Comparison of ENCODE assay signal across 8 cellular contexts in genomic region chr15:67967871-67968423, GRCh38.
DNase-seq lines count a peak whose midpoint lies in the region; ATAC-seq, FAIRE-seq and TF ChIP-seq lines count a peak whose summit lies in the region.

No MANE protein-coding gene starts in this region.

- in situ Hi-C loops in K562 (cut with MboI), result no loop called here
- in situ Hi-C loops in gastrocnemius medialis (cut with MboI; ENCODE audit: low sequenced_read_pairs in 4 of 4), result no loop called here

- ATAC-seq in K562, result peak; percentile 91
- peak; percentile 30 to 65 for ATAC-seq in gastrocnemius medialis
- no peak for ATAC-seq in GM18858 (IDR thresholded peaks at IDR 0.05; ENCODE audit: unreplicated experiment)

- FAIRE-seq in K562 (lab: Jason Lieb, UNC), result peak; percentile 75

- H3K9me1 ChIP-seq in K562 (ENCODE audit: control insufficient read depth, insufficient read depth, low read length), result no peaks in the 10 kb centered on the region

- H3K9me3 ChIP-seq in BE2C, result no peaks in the 10 kb centered on the region
- no peaks in the 10 kb centered on the region for H3K9me3 ChIP-seq in K562 (replicated peaks; ENCODE audit: control insufficient read depth, insufficient read depth, low read depth, low read length)
- no peaks in the 10 kb centered on the region for H3K9me3 ChIP-seq in iPS-18a (ENCODE audit: control insufficient read depth, low read depth, low read length)
- H3K9me3 ChIP-seq in gastrocnemius medialis, result no peaks in the 10 kb centered on the region

- TF ChIP-seq POLR2A in K562 (conservative IDR thresholded peaks at IDR 0.05) (no peak), gastrocnemius medialis (IDR thresholded peaks at IDR 0.05) (no peak)

- BruUV-seq in K562 (replicated peaks; lab: Mats Ljungman, UMichigan), result no TSS peak

- H3K27ac ChIP-seq in K562 (ENCODE audit: extremely low read depth, low read depth, low read length), result no peak overlapping the region
- H3K27ac ChIP-seq in iPS-18a (ENCODE audit: low read length), result no peak overlapping the region
- H3K27ac ChIP-seq in gastrocnemius medialis, result no peak overlapping the region

- no peak for TF ChIP-seq RAD21 in K562 (CRISPR knock-in tag; conservative IDR thresholded peaks at IDR 0.05 in 1 of 2, IDR thresholded peaks at IDR 0.05 in 1 of 2)

- POLR2A ChIA-PET in K562 (lab: Yijun Ruan, JAX), result interaction anchor here (0.6 to 0.9 kb wide), 3 partner anchors 11 to 502 kb away, joined by 3 read pairs; no protein-coding TSS in a partner anchor

- H3K27me3 ChIP-seq in BE2C (no peaks in the 10 kb centered on the region), K562 (ENCODE audit: control insufficient read depth in 2 of 2, insufficient read depth in 2 of 2, low read length in 2 of 2) (no peaks in the 10 kb centered on the region; a peak in 1 of 5 replicates), iPS-18a (ENCODE audit: control insufficient read depth, insufficient read depth, low read length) (no peaks in the 10 kb centered on the region), gastrocnemius medialis (no peaks in the 10 kb centered on the region)

- peak overlapping the region; percentile 84 for H2AFZ ChIP-seq in K562 (ENCODE audit: low read depth, low read length)

- no peak for TF ChIP-seq EP300 in K562 (IDR thresholded peaks at IDR 0.05; ENCODE audit: low read length)

- H3K4me3 ChIP-seq in BE2C (ENCODE audit: low read depth, low read length), result peak overlapping the region; percentile 75
- peak overlapping the region; percentile 30 for H3K4me3 ChIP-seq in K562
- peak overlapping the region; percentile 74 for H3K4me3 ChIP-seq in iPS-18a (ENCODE audit: low read length)
- peak overlapping the region; percentile 31 to 58 (median 42) for H3K4me3 ChIP-seq in gastrocnemius medialis

- H3K4me1 ChIP-seq in BE2C, result peaks cover 9% of the 10 kb centered on the region
- peaks cover 7 to 8% of the 10 kb centered on the region in 2 experiments; a peak in 3 of 5 replicates for H3K4me1 ChIP-seq in K562 (replicated peaks in 1 of 2; ENCODE audit: control insufficient read depth in 2 of 2, insufficient read depth in 2 of 2, low read length in 2 of 2)
- H3K4me1 ChIP-seq in iPS-18a (ENCODE audit: control insufficient read depth, low read depth, low read length), result peaks cover 16% of the 10 kb centered on the region
- H3K4me1 ChIP-seq in gastrocnemius medialis, result peaks cover 3 to 12% of the 10 kb centered on the region in 2 donors

- DNase-seq in BE2C (peak; percentile 89), GM20000 (ENCODE audit: low spot score) (peak; percentile 56), NCI-H524 (lab: John Stamatoyannopoulos, UW) (peak; percentile 94 to 95), K562 (ENCODE audit: extremely low read depth in 1 of 4, low spot score in 3 of 4) (peak; percentile 59 to 74 (median 68)), gastrocnemius medialis (peak; percentile 26 to 36), T-helper 9 cell (no peak)

- peak overlapping the region; percentile 74 for H3K4me2 ChIP-seq in K562 (ENCODE audit: insufficient read depth, low read length)

- WGBS in K562 (ENCODE audit: insufficient coverage, low coverage, missing lambda C conversion rate), result 15% methylated on average over 30 of the region's 30 CpGs

- H3K9ac ChIP-seq in K562 (ENCODE audit: insufficient read depth in 1 of 2, low read depth in 2 of 2, low read length in 2 of 2) (peak overlapping the region in 1 of 2 experiments; percentile 83; a peak in 3 of 4 replicates), iPS-18a (ENCODE audit: low read length) (peak overlapping the region; percentile 38)

- H4K20me1 ChIP-seq in K562 (replicated peaks; ENCODE audit: control insufficient read depth, insufficient read depth, low read length), result no peaks in the 10 kb centered on the region

- TF ChIP-seq CTCF in BE2C (IDR thresholded peaks at IDR 0.05; ENCODE audit: low read depth, low read length) (no peak), GM20000 (IDR thresholded peaks at IDR 0.05; ENCODE audit: extremely low read depth, missing control alignments) (no peak), K562 (IDR thresholded peaks at IDR 0.05 in 2 of 3, conservative IDR thresholded peaks at IDR 0.05 in 1 of 3; ENCODE audit: insufficient read depth in 2 of 3, low read depth in 1 of 3, low read length in 3 of 3) (no peak), gastrocnemius medialis (IDR thresholded peaks at IDR 0.05 in 4 of 5, conservative IDR thresholded peaks at IDR 0.05 in 1 of 5) (no peak)

- CTCF ChIA-PET in K562 (lab: Yijun Ruan, JAX; ENCODE audit: low intra/inter-chr PET ratio), result no interaction called here

- intact Hi-C loops in K562 (cut with micrococcal nuclease), result no loop called here
- intact Hi-C loops in gastrocnemius medialis (cut with DNase I; ENCODE audit: low total_unique reads), result no loop called here

- H3K36me3 ChIP-seq in BE2C, result no peaks in the 10 kb centered on the region
- no peaks in the 10 kb centered on the region for H3K36me3 ChIP-seq in K562 (ENCODE audit: control insufficient read depth, insufficient read depth, low read length)
- no peaks in the 10 kb centered on the region for H3K36me3 ChIP-seq in iPS-18a (ENCODE audit: control insufficient read depth, low read depth, low read length)
- H3K36me3 ChIP-seq in gastrocnemius medialis, result no peaks in the 10 kb centered on the region

- no peaks in the 10 kb centered on the region for H3K79me2 ChIP-seq in K562 (ENCODE audit: control insufficient read depth, insufficient read depth, low read length)

TF ChIP-seq in K562, 482 proteins besides CTCF, POLR2A, EP300 and RAD21 (continues in another document):
- TF ChIP-seq RFX1 (IDR thresholded peaks at IDR 0.05) (peak; percentile 95), TAF9B (IDR thresholded peaks at IDR 0.05; ENCODE audit: partially characterized antibody) (no peak), HNRNPL (IDR thresholded peaks at IDR 0.05; ENCODE audit: low read depth, low read length) (no peak), PTBP1 (IDR thresholded peaks at IDR 0.05; ENCODE audit: low read depth, low read length) (no peak), ZNF707 (CRISPR knock-in tag; conservative IDR thresholded peaks at IDR 0.05) (no peak), CBFB (CRISPR knock-in tag; IDR thresholded peaks at IDR 0.05) (no peak), NFXL1 (CRISPR knock-in tag; IDR thresholded peaks at IDR 0.05) (no peak), SNIP1 (IDR thresholded peaks at IDR 0.05; ENCODE audit: low read depth) (no peak), PKNOX1 (IDR thresholded peaks at IDR 0.05) (0 out of 2 replicates have a peak, but pooled peaks have one; percentile 18), MAZ (CRISPR knock-in tag; conservative IDR thresholded peaks at IDR 0.05 in 1 of 2, IDR thresholded peaks at IDR 0.05 in 1 of 2) (peak; percentile 34 to 59; a peak in 2 of 4 replicates), EGR1 (conservative IDR thresholded peaks at IDR 0.05) (0 out of 2 replicates have a peak, but pooled peaks have one; percentile 12), ELF1 (tag; IDR thresholded peaks at IDR 0.05) (no peak), LEF1 (IDR thresholded peaks at IDR 0.05) (no peak), MEIS2 (IDR thresholded peaks at IDR 0.05; ENCODE audit: partially characterized antibody) (no peak), HNRNPLL (IDR thresholded peaks at IDR 0.05; ENCODE audit: low read depth, low read length, poor library complexity, severe bottlenecking) (peak; percentile 31), CXXC5 (CRISPR knock-in tag; IDR thresholded peaks at IDR 0.05) (0 out of 2 replicates have a peak, but pooled peaks have one; percentile 12), MNT (conservative IDR thresholded peaks at IDR 0.05) (0 out of 4 replicates have a peak, but pooled peaks of 1 of the 2 experiments have one; percentile 19), NR2C2 (CRISPR knock-in tag; IDR thresholded peaks at IDR 0.05) (no peak), NR2C2 (tag; IDR thresholded peaks at IDR 0.05) (no peak), TAF7 (tag; IDR thresholded peaks at IDR 0.05) (no peak), VEZF1 (CRISPR knock-in tag; IDR thresholded peaks at IDR 0.05) (peak; percentile 90), CHD2 (IDR thresholded peaks at IDR 0.05; ENCODE audit: low read depth, low read length) (no peak), SPI1 (IDR thresholded peaks at IDR 0.05; ENCODE audit: borderline replicate concordance, low read depth, low read length) (0 out of 2 replicates have a peak, but pooled peaks have one; percentile 31), ZNF444 (CRISPR knock-in tag; IDR thresholded peaks at IDR 0.05) (no peak)
